In genomic region chr22:17905445-17905844, GRCh38 we compare ENCODE assay signal across 21 cellular contexts.
DNase-seq lines count a peak whose midpoint lies in the region; ATAC-seq, FAIRE-seq and TF ChIP-seq lines count a peak whose summit lies in the region.
"Had no signal": no experiment of that assay in that cellular context is flagged by ENCODE, and none has a peak within 500 bp of the region (broad histone marks: within the 10 kb centered on the region; RNA-seq: fewer than 3 reads in every experiment).

No MANE protein-coding gene starts in this region.

- intact Hi-C loops in A673 (cut with micrococcal nuclease; ENCODE audit: unreplicated experiment), result no loop called here

- H3K27ac Mint-ChIP-seq in nephron, result peak overlapping the region in 2 of 3 experiments; percentile 51 to 79
- peak overlapping the region; percentile 80 for H3K27ac Mint-ChIP-seq in stimulated activated naive B cell treated with anti-CD40 and anti-IgM and Interleukin-4, amounts not matched to agents 10 μg/mL and 1 μg/mL and 100 μg/mL, for 72 hours
- H3K27ac Mint-ChIP-seq: B cell; CD8-positive, alpha-beta T cell; H9 had no signal

- FAIRE-seq in bronchial epithelial cell (lab: Jason Lieb, UNC) (peak; percentile 60), RCC 7860 (lab: Jason Lieb, UNC) (no peak)
- FAIRE-seq: GM12878, H1, HTR-8/SVneo had no signal

- TSS peak; percentile 37 for BruUV-seq in A673 (replicated peaks; lab: Mats Ljungman, UMichigan)

- H3K9me3 ChIP-seq in A673 (ENCODE audit: low read depth, low read length, poor library complexity, severe bottlenecking), result no peaks in the 10 kb centered on the region
- H3K9me3 ChIP-seq: BLaER1 treated with 17β-estradiol and CSF1 and Interleukin-3, amounts not matched to agents 10 nM and 100 nM had no signal

- H3K9me3 Mint-ChIP-seq in nephron, result no peaks in the 10 kb centered on the region
- no peaks in the 10 kb centered on the region for H3K9me3 Mint-ChIP-seq in stimulated activated naive B cell treated with anti-CD40 and anti-IgM and Interleukin-4, amounts not matched to agents 10 μg/mL and 1 μg/mL and 100 μg/mL, for 72 hours
- H3K9me3 Mint-ChIP-seq: CD8-positive, alpha-beta T cell; H9 had no signal

- no peak for DNase-seq in A673 (ENCODE audit: low spot score)
- no peak for DNase-seq in bronchial epithelial cell (ENCODE audit: low read depth)
- no peak for DNase-seq in stimulated activated naive B cell treated with anti-CD40 and anti-IgM and Interleukin-4, amounts not matched to agents 10 μg/mL and 1 μg/mL and 100 μg/mL, for 72 hours
- no peak for DNase-seq in Kasumi-1 (lab: John Stamatoyannopoulos, UW)
- DNase-seq in NCI-H1694 (lab: John Stamatoyannopoulos, UW), result no peak
- DNase-seq in RCC 7860 (ENCODE audit: low spot score), result no peak
- DNase-seq in RWPE1 (ENCODE audit: low spot score), result no peak
- DNase-seq: 8988T; CD8-positive, alpha-beta T cell; COR-L47; DMS 273 treated with DMSO at 0.1 percent for 48 hours; DMS53; DND-41; EL; H9 had no signal

- peaks cover 37% of the 10 kb centered on the region for H3K36me3 Mint-ChIP-seq in nephron (ENCODE audit: low read depth)
- H3K36me3 Mint-ChIP-seq in stimulated activated naive B cell treated with anti-CD40 and anti-IgM and Interleukin-4, amounts not matched to agents 10 μg/mL and 1 μg/mL and 100 μg/mL, for 72 hours, result peaks cover 37 to 66% of the 10 kb centered on the region in 2 donors

- H3K4me3 ChIP-seq in A673 (ENCODE audit: low read depth, low read length, poor library complexity, severe bottlenecking) (no peak overlapping the region), bronchial epithelial cell (ENCODE audit: low read depth, low read length) (no peak overlapping the region)
- H3K4me3 ChIP-seq: BLaER1 treated with 17β-estradiol and CSF1 and Interleukin-3, amounts not matched to agents 10 nM and 100 nM; GM12878 had no signal

- CTCF ChIA-PET in A673 (lab: Charles Lee) (no interaction called here), RWPE1 (lab: Yijun Ruan, JAX) (no interaction called here)

- H3K4me3 Mint-ChIP-seq in nephron, result no peak overlapping the region
- H3K4me3 Mint-ChIP-seq in stimulated activated naive B cell treated with anti-CD40 and anti-IgM and Interleukin-4, amounts not matched to agents 10 μg/mL and 1 μg/mL and 100 μg/mL, for 72 hours, result no peak overlapping the region
- H3K4me3 Mint-ChIP-seq: B cell; CD8-positive, alpha-beta T cell; H9 had no signal

- no peak overlapping the region for H3K27ac ChIP-seq in A673 (ENCODE audit: low read depth, low read length, poor library complexity, severe bottlenecking)
- no peak overlapping the region for H3K27ac ChIP-seq in RWPE1
- H3K27ac ChIP-seq: BLaER1 treated with 17β-estradiol and CSF1 and Interleukin-3, amounts not matched to agents 10 nM and 100 nM had no signal

- ATAC-seq in stimulated activated naive B cell treated with anti-CD40 and anti-IgM and Interleukin-4, amounts not matched to agents 10 μg/mL and 1 μg/mL and 100 μg/mL, for 72 hours (replicated peaks), result no peak
- ATAC-seq: CD8-positive, alpha-beta T cell; GM12878 had no signal

- peaks cover 59% of the 10 kb centered on the region for H3K4me1 Mint-ChIP-seq in nephron
- peaks cover 28 to 47% of the 10 kb centered on the region in 2 donors for H3K4me1 Mint-ChIP-seq in stimulated activated naive B cell treated with anti-CD40 and anti-IgM and Interleukin-4, amounts not matched to agents 10 μg/mL and 1 μg/mL and 100 μg/mL, for 72 hours

- peaks cover 3% of the 10 kb centered on the region for H3K4me1 ChIP-seq in A673 (ENCODE audit: insufficient read depth, low read length, poor library complexity, severe bottlenecking)

- H3K36me3 ChIP-seq in A673 (ENCODE audit: insufficient read depth, low read length, poor library complexity, severe bottlenecking) (peaks cover 15% of the 10 kb centered on the region), bronchial epithelial cell (ENCODE audit: control insufficient read depth, insufficient read depth, low read length) (peaks cover 25% of the 10 kb centered on the region)

- H3K27me3 ChIP-seq in A673 (replicated peaks; ENCODE audit: insufficient read depth, low read depth, low read length, poor library complexity), result no peaks in the 10 kb centered on the region
- no peaks in the 10 kb centered on the region for H3K27me3 ChIP-seq in bronchial epithelial cell (ENCODE audit: control insufficient read depth, insufficient read depth, low read length)
- H3K27me3 ChIP-seq: BLaER1 treated with 17β-estradiol and CSF1 and Interleukin-3, amounts not matched to agents 10 nM and 100 nM had no signal

- TF ChIP-seq CTCF in A673 (conservative IDR thresholded peaks at IDR 0.05; ENCODE audit: low read depth, low read length) (no peak), bronchial epithelial cell (IDR thresholded peaks at IDR 0.05; ENCODE audit: insufficient read depth, low read length, severe bottlenecking) (no peak), nephron (IDR thresholded peaks at IDR 0.05; ENCODE audit: unreplicated experiment in 3 of 3) (no peak), RWPE1 (conservative IDR thresholded peaks at IDR 0.05; ENCODE audit: low read depth) (no peak)

- POLR2A ChIA-PET in A673 (lab: Charles Lee; ENCODE audit: low non-redundant PET) (interaction anchor here (0.6 kb wide), 1 partner anchor 83 kb away, joined by 3 read pairs; no protein-coding TSS in a partner anchor), RWPE1 (lab: Yijun Ruan, JAX; ENCODE audit: low non-redundant PET) (no interaction called here)

- peaks cover 3% of the 10 kb centered on the region for H3K27me3 Mint-ChIP-seq in nephron (ENCODE audit: low read depth)
- no peaks in the 10 kb centered on the region for H3K27me3 Mint-ChIP-seq in stimulated activated naive B cell treated with anti-CD40 and anti-IgM and Interleukin-4, amounts not matched to agents 10 μg/mL and 1 μg/mL and 100 μg/mL, for 72 hours
- H3K27me3 Mint-ChIP-seq: B cell had no signal
